ENCODE assay signal across 8 cellular contexts in genomic region chr11:102293873-102294601, GRCh38. TPM values are rescaled to one million over a fixed set of nuclear protein-coding genes. Genes with fewer than 3 reads are reported as not detected.
A peak's percentile ranks its signal among the peaks of the same experiment; 100 is the strongest.
DNase-seq lines count a peak whose midpoint lies in the region; ATAC-seq, FAIRE-seq and TF ChIP-seq lines count a peak whose summit lies in the region.

No MANE protein-coding gene starts in this region.

- peak; percentile 89 to 95 for ATAC-seq in CD4-positive, CD25-positive, alpha-beta regulatory T cell (ENCODE audit: low read depth in 2 of 2)
- ATAC-seq in GM18511 (IDR thresholded peaks at IDR 0.05; ENCODE audit: unreplicated experiment): peak; percentile 96
- ATAC-seq in HG02870 (IDR thresholded peaks at IDR 0.05; ENCODE audit: unreplicated experiment): peak; percentile 97

- WGBS in transverse colon (ENCODE audit: low coverage in 1 of 2), 2 donors: 15 to 25% methylated on average over 6 of the region's 6 CpGs

- H3K27me3 ChIP-seq in CD4-positive, CD25-positive, alpha-beta regulatory T cell (ENCODE audit: control insufficient read depth, insufficient read depth, low read length): no peaks in the 10 kb centered on the region
- H3K27me3 ChIP-seq in ascending aorta: no peaks in the 10 kb centered on the region
- H3K27me3 ChIP-seq in transverse colon: no peaks in the 10 kb centered on the region

- no peak for TF ChIP-seq POLR2A in transverse colon (IDR thresholded peaks at IDR 0.05)

- H3K27me3 Mint-ChIP-seq in CD4-positive, CD25-positive, alpha-beta regulatory T cell: no peaks in the 10 kb centered on the region

- peak in 2 of 3 donors; percentile 77 to 87 for DNase-seq in CD4-positive, CD25-positive, alpha-beta regulatory T cell
- peak; percentile 13 for DNase-seq in NCI-H345 treated with DMSO at 0.1 percent for 48 hours (lab: John Stamatoyannopoulos, UW; ENCODE audit: unreplicated experiment)
- no peak for DNase-seq in ascending aorta (ENCODE audit: low spot score in 2 of 2)
- no peak for DNase-seq in transverse colon
- DNase-seq in DMS79 (lab: John Stamatoyannopoulos, UW): no peak

- in situ Hi-C loops in transverse colon (cut with MboI; ENCODE audit: low pct_ligation_motif_present in 1 of 4, low pct_unique_long_range_greater_than_20kb in 1 of 4, low sequenced_read_pairs in 3 of 4): no loop called here

- intact Hi-C loops in ascending aorta (cut with DNase I) (no loop called here), transverse colon (cut with DNase I; ENCODE audit: low total_unique reads) (loop anchor here (10.0 kb wide), 1 partner anchor 201 kb away; no protein-coding TSS in a partner anchor)

- H3K9me3 ChIP-seq in CD4-positive, CD25-positive, alpha-beta regulatory T cell (ENCODE audit: control insufficient read depth in 2 of 2, low read length in 2 of 2): no peaks in the 10 kb centered on the region
- H3K9me3 ChIP-seq in ascending aorta: no peaks in the 10 kb centered on the region
- no peaks in the 10 kb centered on the region for H3K9me3 ChIP-seq in transverse colon

- TF ChIP-seq EP300 in transverse colon (IDR thresholded peaks at IDR 0.05; ENCODE audit: low read depth): no peak

- peaks cover 27% of the 10 kb centered on the region for H3K4me1 ChIP-seq in CD4-positive, CD25-positive, alpha-beta regulatory T cell (ENCODE audit: control insufficient read depth, insufficient read depth, low read length, poor library complexity, severe bottlenecking)
- H3K4me1 ChIP-seq in ascending aorta: peaks cover 5 to 10% of the 10 kb centered on the region in 2 donors
- H3K4me1 ChIP-seq in transverse colon: peaks cover 0 to 7% (median 0%) of the 10 kb centered on the region in 4 donors

- no peaks in the 10 kb centered on the region for H3K36me3 ChIP-seq in CD4-positive, CD25-positive, alpha-beta regulatory T cell (ENCODE audit: control insufficient read depth, insufficient read depth, low read length)
- H3K36me3 ChIP-seq in ascending aorta (no peaks in the 10 kb centered on the region), transverse colon (no peaks in the 10 kb centered on the region)

- FAIRE-seq in islet of Langerhans (lab: Jason Lieb, UNC): peak; percentile 71

- TF ChIP-seq CTCF in ascending aorta (IDR thresholded peaks at IDR 0.05) (peak; percentile 39 to 71 (median 70)), transverse colon (IDR thresholded peaks at IDR 0.05) (peak; percentile 66 to 82 (median 71))

- H3K27ac Mint-ChIP-seq in CD4-positive, CD25-positive, alpha-beta regulatory T cell: peak overlapping the region; percentile 91 to 98 (median 96)

- H3K4me1 Mint-ChIP-seq in CD4-positive, CD25-positive, alpha-beta regulatory T cell: peaks cover 25 to 73% (median 42%) of the 10 kb centered on the region in 4 donors

- H3K27ac ChIP-seq in CD4-positive, CD25-positive, alpha-beta regulatory T cell (ENCODE audit: insufficient read depth, low read length, poor library complexity, severe bottlenecking): peak overlapping the region; percentile 80
- H3K27ac ChIP-seq in ascending aorta (no peak overlapping the region), transverse colon (no peak overlapping the region)

- H3K36me3 Mint-ChIP-seq in CD4-positive, CD25-positive, alpha-beta regulatory T cell: peaks cover 4% of the 10 kb centered on the region

- H3K4me3 ChIP-seq in CD4-positive, CD25-positive, alpha-beta regulatory T cell (ENCODE audit: low read depth, low read length): peak overlapping the region; percentile 89
- H3K4me3 ChIP-seq in ascending aorta: no peak overlapping the region
- no peak overlapping the region for H3K4me3 ChIP-seq in transverse colon

- H3K4me3 Mint-ChIP-seq in CD4-positive, CD25-positive, alpha-beta regulatory T cell: peak overlapping the region; percentile 82 to 97 (median 94)

- peaks cover 0 to 3% (median 0%) of the 10 kb centered on the region in 7 donors for H3K9me3 Mint-ChIP-seq in CD4-positive, CD25-positive, alpha-beta regulatory T cell

RNA-seq across cellular contexts. Expression of gene BIRC3, which starts 23.2 kb away (rescaled TPM):
- 239 TPM for total RNA-seq in CD4-positive, CD25-positive, alpha-beta regulatory T cell
- polyA plus RNA-seq in CD4-positive, CD25-positive, alpha-beta regulatory T cell: 100 to 1,000 TPM; 107 to 151 (median 118) TPM
- total RNA-seq in ascending aorta (2.8 TPM), transverse colon (10 to 100 TPM in 3 of 4 donors, 1 to 10 TPM in 1; 2.2 to 57.8 (median 53.0) TPM)

RNA-seq across cellular contexts. Expression of gene BIRC2, which starts 53.0 kb away (rescaled TPM):
- 105 TPM for total RNA-seq in CD4-positive, CD25-positive, alpha-beta regulatory T cell
- 10 to 100 TPM; 33.0 to 48.3 (median 44.9) TPM for polyA plus RNA-seq in CD4-positive, CD25-positive, alpha-beta regulatory T cell
- 27.7 TPM for total RNA-seq in ascending aorta
- total RNA-seq in transverse colon: 10 to 100 TPM; 66.5 to 95.9 (median 73.2) TPM

Comparison
In these comparisons a context has a peak if more than half of its experiments do, and no peak if none do; other contexts are left out.
1. DNase-seq: peak in CD4-positive, CD25-positive, alpha-beta regulatory T cell (2 of 3) and NCI-H345 treated with DMSO at 0.1 percent for 48 hours (single experiment); none in ascending aorta (0 of 2), transverse colon (single experiment) and DMS79 (single experiment).
2. Peak in every context shown above with its lines, with median percentiles within 50 percentile points of each other: ATAC-seq.